In genomic region chr14:51628230-51628629, GRCh38 we compare ENCODE assay signal across 31 cellular contexts.
"Had no signal": no experiment of that assay in that cellular context is flagged by ENCODE, and none has a peak within 500 bp of the region (broad histone marks: within the 10 kb centered on the region; RNA-seq: fewer than 3 reads in every experiment).

No MANE protein-coding gene starts in this region.

- H3K27me3 ChIP-seq: neural progenitor cell, ovary, right lobe of liver, sigmoid colon, spleen, stomach, thyroid gland, tibial nerve, upper lobe of right lung, uterus had no signal

- H3K36me3 Mint-ChIP-seq: natural killer cell; neural progenitor cell; stimulated activated memory B cell treated with anti-CD40 and anti-IgM and Interleukin-4, amounts not matched to agents 10 μg/mL and 1 μg/mL and 100 μg/mL, for 72 hours; type B pancreatic cell had no signal

- H3K4me1 Mint-ChIP-seq: nephron; neural progenitor cell; stimulated activated memory B cell treated with anti-CD40 and anti-IgM and Interleukin-4, amounts not matched to agents 10 μg/mL and 1 μg/mL and 100 μg/mL, for 72 hours had no signal

- H3K4me2 ChIP-seq: neural progenitor cell, smooth muscle cell had no signal

- H3K9me3 ChIP-seq: ovary, psoas muscle, right lobe of liver, sigmoid colon, spleen, stomach, thoracic aorta, thyroid gland, tibial nerve, upper lobe of right lung, uterus had no signal

- DNase-seq: naive thymus-derived CD4-positive, alpha-beta T cell; natural killer cell; occipital lobe; ovary; posterior cingulate gyrus; psoas muscle; right cardiac atrium; right lobe of liver; sigmoid colon; spleen; stimulated activated CD4-positive, alpha-beta T cell treated with anti-CD3 and anti-CD28 coated beads, Interleukin-12 subunit alpha, Interleukin-12 subunit beta, amount 100 ng/mL, for 4 hours; stimulated activated CD4-positive, alpha-beta T cell treated with anti-CD3 and anti-CD28 coated beads, Interleukin-1b, Interleukin-23, amount 100 ng/mL, for 48 hours; stimulated activated CD4-positive, alpha-beta T cell treated with anti-CD3 and anti-CD28 coated beads, Interleukin-4, amount 100 ng/mL, for 1 hour; stimulated activated CD4-positive, alpha-beta T cell treated with anti-CD3 and anti-CD28 coated beads, Interleukin-4, amount 100 ng/mL, for 4 hours; stimulated activated CD8-positive, alpha-beta memory T cell treated with anti-CD3 and anti-CD28 coated beads, Interleukin-4, amount 100 ng/mL, for 48 hours; stimulated activated naive CD4-positive, alpha-beta T cell treated with Interleukin-2 at 50 U/mL for 16 hours; stomach; thyroid gland; upper lobe of right lung; uterus had no signal

- H3K9ac ChIP-seq: neural progenitor cell, parathyroid adenoma had no signal

- H3K27ac ChIP-seq: neural progenitor cell, ovary, parathyroid adenoma, psoas muscle, right lobe of liver, sigmoid colon, spleen, stomach, thoracic aorta, thyroid gland, tibial nerve, upper lobe of right lung, uterus had no signal

- H2AFZ ChIP-seq: neural progenitor cell, parathyroid adenoma had no signal

- H3K27me3 Mint-ChIP-seq: progenitor cell of endocrine pancreas, type B pancreatic cell had no signal

- H3K79me2 ChIP-seq: parathyroid adenoma had no signal

- H3K36me3 ChIP-seq: neural progenitor cell, ovary, right lobe of liver, sigmoid colon, spleen, stomach, thoracic aorta, thyroid gland, tibial nerve, upper lobe of right lung, uterus had no signal

- H3K4me3 ChIP-seq: neural progenitor cell, ovary, psoas muscle, right lobe of liver, sigmoid colon, skin epidermis, smooth muscle cell, spleen, stomach, thoracic aorta, thyroid gland, tibial nerve, upper lobe of right lung, uterus had no signal

- H3K27ac Mint-ChIP-seq: naive thymus-derived CD4-positive, alpha-beta T cell; natural killer cell; nephron; neural progenitor cell; progenitor cell of endocrine pancreas; stimulated activated memory B cell treated with anti-CD40 and anti-IgM and Interleukin-4, amounts not matched to agents 10 μg/mL and 1 μg/mL and 100 μg/mL, for 72 hours; stimulated activated naive CD8-positive, alpha-beta T cell treated with anti-CD3 and anti-CD28 coated beads, Interleukin-15, Interleukin-2, amounts not matched to agents 100 ng/mL and 50 ng/mL, for 24 hours; type B pancreatic cell had no signal

- H3K9me3 Mint-ChIP-seq: natural killer cell; neural progenitor cell; stimulated activated naive CD8-positive, alpha-beta T cell treated with anti-CD3 and anti-CD28 coated beads, Interleukin-15, Interleukin-2, amounts not matched to agents 100 ng/mL and 50 ng/mL, for 24 hours had no signal

- H3K4me3 Mint-ChIP-seq: naive thymus-derived CD4-positive, alpha-beta T cell; natural killer cell; nephron; neural progenitor cell; stimulated activated memory B cell treated with anti-CD40 and anti-IgM and Interleukin-4, amounts not matched to agents 10 μg/mL and 1 μg/mL and 100 μg/mL, for 72 hours; stimulated activated naive CD8-positive, alpha-beta T cell treated with anti-CD3 and anti-CD28 coated beads, Interleukin-15, Interleukin-2, amounts not matched to agents 100 ng/mL and 50 ng/mL, for 24 hours; type B pancreatic cell had no signal

- H3K4me1 ChIP-seq: neural progenitor cell, parathyroid adenoma, psoas muscle, thyroid gland, tibial nerve, upper lobe of right lung, uterus had no signal

- ATAC-seq: naive thymus-derived CD4-positive, alpha-beta T cell; natural killer cell; psoas muscle; right cardiac atrium; right lobe of liver; stimulated activated memory B cell treated with anti-CD40 and anti-IgM and Interleukin-4, amounts not matched to agents 10 μg/mL and 1 μg/mL and 100 μg/mL, for 72 hours; upper lobe of right lung had no signal
